ENCODE assay signal across 9 cellular contexts in genomic region chr15:85443593-85444328, GRCh38.
A peak's percentile ranks its signal among the peaks of the same experiment; 100 is the strongest.
DNase-seq lines count a peak whose midpoint lies in the region; ATAC-seq, FAIRE-seq and TF ChIP-seq lines count a peak whose summit lies in the region.
"Had no signal": no experiment of that assay in that cellular context is flagged by ENCODE, and none has a peak within 500 bp of the region (broad histone marks: within the 10 kb centered on the region; RNA-seq: fewer than 3 reads in every experiment).

No MANE protein-coding gene starts in this region.

- H3K9me3 ChIP-seq in sigmoid colon: no peaks in the 10 kb centered on the region

- H3K4me1 Mint-ChIP-seq in activated T-cell treated with anti-CD3 and anti-CD28 coated beads, Interleukin-2, amount 50 U/mL, for 4 hours (ENCODE audit: low read depth): peaks cover 63% of the 10 kb centered on the region
- peaks cover 22% of the 10 kb centered on the region for H3K4me1 Mint-ChIP-seq in activated naive CD8-positive, alpha-beta T cell treated with anti-CD3 and anti-CD28 coated beads, Interleukin-2, amount 10 ng/mL, durations not matched to agents 7 days and 5 days

- intact Hi-C loops in sigmoid colon (cut with DNase I): no loop called here

- POLR2A ChIA-PET in activated naive CD8-positive, alpha-beta T cell treated with anti-CD3 and anti-CD28 coated beads, Interleukin-2, amount 10 ng/mL, durations not matched to agents 7 days and 5 days (lab: Charles Lee): interaction anchor here (1.2 kb wide), 1 partner anchor 63 kb away, joined by 4 read pairs; the partner anchor contains the start of gene AKAP13

- ATAC-seq in activated T-cell treated with anti-CD3 and anti-CD28 coated beads, Interleukin-2, amount 50 U/mL, for 4 hours: peak; percentile 84 to 89
- ATAC-seq in HG02763 (IDR thresholded peaks at IDR 0.05; ENCODE audit: unreplicated experiment): peak; percentile 87
- peak; percentile 66 for ATAC-seq in activated naive CD8-positive, alpha-beta T cell treated with anti-CD3 and anti-CD28 coated beads, Interleukin-2, amount 10 ng/mL, durations not matched to agents 7 days and 5 days (ENCODE audit: low read depth)

- H3K36me3 ChIP-seq in sigmoid colon: no peaks in the 10 kb centered on the region

- no peaks in the 10 kb centered on the region for H3K27me3 Mint-ChIP-seq in activated T-cell treated with anti-CD3 and anti-CD28 coated beads, Interleukin-2, amount 50 U/mL, for 4 hours (ENCODE audit: low read depth)
- no peaks in the 10 kb centered on the region for H3K27me3 Mint-ChIP-seq in activated naive CD8-positive, alpha-beta T cell treated with anti-CD3 and anti-CD28 coated beads, Interleukin-2, amount 10 ng/mL, durations not matched to agents 7 days and 5 days

- no peak for TF ChIP-seq POLR2A in sigmoid colon (IDR thresholded peaks at IDR 0.05)

- peaks cover 11% of the 10 kb centered on the region for H3K9me3 Mint-ChIP-seq in activated T-cell treated with anti-CD3 and anti-CD28 coated beads, Interleukin-2, amount 50 U/mL, for 4 hours
- peaks cover 8% of the 10 kb centered on the region for H3K9me3 Mint-ChIP-seq in activated naive CD8-positive, alpha-beta T cell treated with anti-CD3 and anti-CD28 coated beads, Interleukin-2, amount 10 ng/mL, durations not matched to agents 7 days and 5 days

- TF ChIP-seq CTCF in sigmoid colon (IDR thresholded peaks at IDR 0.05): no peak

- H3K36me3 Mint-ChIP-seq in activated T-cell treated with anti-CD3 and anti-CD28 coated beads, Interleukin-2, amount 50 U/mL, for 4 hours (ENCODE audit: insufficient read depth): peaks cover 9% of the 10 kb centered on the region
- H3K36me3 Mint-ChIP-seq in activated naive CD8-positive, alpha-beta T cell treated with anti-CD3 and anti-CD28 coated beads, Interleukin-2, amount 10 ng/mL, durations not matched to agents 7 days and 5 days: peaks cover 15% of the 10 kb centered on the region

- no peak for FAIRE-seq in frontal cortex (lab: Jason Lieb, UNC)

- peak overlapping the region; percentile 6 for H3K4me3 Mint-ChIP-seq in activated T-cell treated with anti-CD3 and anti-CD28 coated beads, Interleukin-2, amount 50 U/mL, for 4 hours
- H3K4me3 Mint-ChIP-seq in activated naive CD8-positive, alpha-beta T cell treated with anti-CD3 and anti-CD28 coated beads, Interleukin-2, amount 10 ng/mL, durations not matched to agents 7 days and 5 days: peak overlapping the region; percentile 46

- no peak for DNase-seq in activated T-cell treated with anti-CD3 and anti-CD28 coated beads, Interleukin-2, amount 50 U/mL, for 4 hours
- no peak for DNase-seq in activated T-cell treated with anti-CD3 and anti-CD28 coated beads for 4 hours
- DNase-seq in NCI-H1417 treated with DMSO at 0.1 percent for 48 hours (lab: John Stamatoyannopoulos, UW): peak; percentile 85
- no peak for DNase-seq in activated naive CD8-positive, alpha-beta T cell treated with anti-CD3 and anti-CD28 coated beads, Interleukin-2, amount 10 ng/mL, durations not matched to agents 7 days and 5 days
- peak; percentile 72 for DNase-seq in kidney glomerular epithelial cell (lab: John Stamatoyannopoulos, UW)
- no peak for DNase-seq in sigmoid colon
- DNase-seq in frontal cortex (ENCODE audit: low spot score in 2 of 2): no peak
- DNase-seq: DND-41 had no signal

- H3K4me3 ChIP-seq in sigmoid colon: no peak overlapping the region

- WGBS in sigmoid colon, 2 donors: 13 to 45% methylated on average over 6 of the region's 6 CpGs

- peak overlapping the region; percentile 27 for H3K27ac Mint-ChIP-seq in activated naive CD8-positive, alpha-beta T cell treated with anti-CD3 and anti-CD28 coated beads, Interleukin-2, amount 10 ng/mL, durations not matched to agents 7 days and 5 days

- no peaks in the 10 kb centered on the region for H3K27me3 ChIP-seq in sigmoid colon

- peak overlapping the region in 1 of 4 donors; percentile 58 for H3K27ac ChIP-seq in sigmoid colon

- TF ChIP-seq EP300 in sigmoid colon (IDR thresholded peaks at IDR 0.05): no peak

- H3K4me1 ChIP-seq in sigmoid colon: peaks cover 0 to 46% (median 22%) of the 10 kb centered on the region in 4 donors

Comparison
In these comparisons a context has a peak if more than half of its experiments do, and no peak if none do; other contexts are left out.
1. DNase-seq: peak in NCI-H1417 treated with DMSO at 0.1 percent for 48 hours (single experiment) and kidney glomerular epithelial cell (single experiment); none in activated T-cell treated with anti-CD3 and anti-CD28 coated beads, Interleukin-2, amount 50 U/mL, for 4 hours (single experiment), activated T-cell treated with anti-CD3 and anti-CD28 coated beads for 4 hours (single experiment), activated naive CD8-positive, alpha-beta T cell treated with anti-CD3 and anti-CD28 coated beads, Interleukin-2, amount 10 ng/mL, durations not matched to agents 7 days and 5 days (single experiment), sigmoid colon (single experiment) and frontal cortex (0 of 2).
2. Peak in every context shown above with its lines, with median percentiles within 50 percentile points of each other: ATAC-seq.